27 cellular contexts compared by ENCODE assay signal in genomic region chr3:35671483-35671882, GRCh38. TPM values are rescaled to one million over a fixed set of nuclear protein-coding genes. Genes with fewer than 3 reads are reported as not detected.
"Had no signal": no experiment of that assay in that cellular context is flagged by ENCODE, and none has a peak within 500 bp of the region (broad histone marks: within the 10 kb centered on the region; RNA-seq: fewer than 3 reads in every experiment).

No MANE protein-coding gene starts in this region.

- H3K27me3 ChIP-seq: ovary, sigmoid colon, stomach, suprapubic skin, tibial nerve had no signal

- H3K4me3 Mint-ChIP-seq: activated naive CD4-positive, alpha-beta T cell treated with anti-CD3 and anti-CD28 coated beads, Interleukin-2, amount 10 ng/mL, durations not matched to agents 7 days and 5 days; activated naive CD8-positive, alpha-beta T cell treated with anti-CD3 and anti-CD28 coated beads, Interleukin-2, amount 10 ng/mL, durations not matched to agents 7 days and 5 days; activated T-cell treated with anti-CD3 and anti-CD28 coated beads, Interleukin-2, amount 50 U/mL, for 24 hours; endodermal cell; nephron progenitor cell; stimulated activated effector memory CD8-positive, alpha-beta T cell treated with anti-CD3 and anti-CD28 coated beads, Interleukin-12 subunit alpha, Interleukin-12 subunit beta, amount 100 ng/mL, for 72 hours had no signal

- DNase-seq: activated CD4-positive, alpha-beta T cell treated with anti-CD3 and anti-CD28 coated beads for 4 hours; activated CD4-positive, alpha-beta T cell treated with anti-CD3 and anti-CD28 coated beads, Interleukin-2, amount 50 U/mL, for 48 hours; activated CD4-positive, CD25-positive, alpha-beta regulatory T cell; activated CD8-positive, alpha-beta memory T cell treated with anti-CD3 and anti-CD28 coated beads, Interleukin-2, amount 50 U/mL, for 48 hours; activated gamma-delta T cell; activated naive CD4-positive, alpha-beta T cell treated with anti-CD3 and anti-CD28 coated beads, Interleukin-2, amount 10 ng/mL, durations not matched to agents 7 days and 5 days; activated naive CD8-positive, alpha-beta T cell treated with anti-CD3 and anti-CD28 coated beads, Interleukin-2, amount 10 ng/mL, durations not matched to agents 7 days and 5 days; activated T-cell treated with anti-CD3 and anti-CD28 coated beads, Interleukin-2, amount 50 U/mL, for 24 hours; central memory CD4-positive, alpha-beta T cell; endodermal cell; foreskin fibroblast; left ventricle myocardium superior; nephron progenitor cell; ovary; retina; sigmoid colon; small intestine; stimulated activated CD4-positive, alpha-beta T cell treated with anti-CD3 and anti-CD28 coated beads, Interleukin-4, amount 100 ng/mL, for 24 hours; stomach; SW 1271 had no signal

- H3K9me3 Mint-ChIP-seq: activated naive CD4-positive, alpha-beta T cell treated with anti-CD3 and anti-CD28 coated beads, Interleukin-2, amount 10 ng/mL, durations not matched to agents 7 days and 5 days; activated naive CD8-positive, alpha-beta T cell treated with anti-CD3 and anti-CD28 coated beads, Interleukin-2, amount 10 ng/mL, durations not matched to agents 7 days and 5 days; activated T-cell treated with anti-CD3 and anti-CD28 coated beads, Interleukin-2, amount 50 U/mL, for 24 hours; endodermal cell; nephron progenitor cell had no signal

- H3K27ac ChIP-seq: ovary, sigmoid colon, stomach, suprapubic skin, tibial nerve had no signal

- H3K4me3 ChIP-seq: ovary, sigmoid colon, stomach, suprapubic skin, tibial nerve had no signal

- H3K27me3 Mint-ChIP-seq: activated naive CD4-positive, alpha-beta T cell treated with anti-CD3 and anti-CD28 coated beads, Interleukin-2, amount 10 ng/mL, durations not matched to agents 7 days and 5 days; activated naive CD8-positive, alpha-beta T cell treated with anti-CD3 and anti-CD28 coated beads, Interleukin-2, amount 10 ng/mL, durations not matched to agents 7 days and 5 days; activated T-cell treated with anti-CD3 and anti-CD28 coated beads, Interleukin-2, amount 50 U/mL, for 24 hours had no signal

- H3K36me3 Mint-ChIP-seq: activated naive CD4-positive, alpha-beta T cell treated with anti-CD3 and anti-CD28 coated beads, Interleukin-2, amount 10 ng/mL, durations not matched to agents 7 days and 5 days; activated naive CD8-positive, alpha-beta T cell treated with anti-CD3 and anti-CD28 coated beads, Interleukin-2, amount 10 ng/mL, durations not matched to agents 7 days and 5 days; stimulated activated effector memory CD8-positive, alpha-beta T cell treated with anti-CD3 and anti-CD28 coated beads, Interleukin-12 subunit alpha, Interleukin-12 subunit beta, amount 100 ng/mL, for 72 hours had no signal

- H3K4me1 Mint-ChIP-seq: activated naive CD4-positive, alpha-beta T cell treated with anti-CD3 and anti-CD28 coated beads, Interleukin-2, amount 10 ng/mL, durations not matched to agents 7 days and 5 days; activated naive CD8-positive, alpha-beta T cell treated with anti-CD3 and anti-CD28 coated beads, Interleukin-2, amount 10 ng/mL, durations not matched to agents 7 days and 5 days; endodermal cell; nephron progenitor cell; stimulated activated effector memory CD8-positive, alpha-beta T cell treated with anti-CD3 and anti-CD28 coated beads, Interleukin-12 subunit alpha, Interleukin-12 subunit beta, amount 100 ng/mL, for 72 hours had no signal

- H3K36me3 ChIP-seq: ovary, sigmoid colon, stomach, suprapubic skin, tibial nerve had no signal

- H3K9me3 ChIP-seq: ovary, sigmoid colon, stomach, suprapubic skin, tibial nerve had no signal

- H3K4me1 ChIP-seq: sigmoid colon, stomach, suprapubic skin, tibial nerve had no signal

- H3K27ac Mint-ChIP-seq: activated naive CD4-positive, alpha-beta T cell treated with anti-CD3 and anti-CD28 coated beads, Interleukin-2, amount 10 ng/mL, durations not matched to agents 7 days and 5 days; activated naive CD8-positive, alpha-beta T cell treated with anti-CD3 and anti-CD28 coated beads, Interleukin-2, amount 10 ng/mL, durations not matched to agents 7 days and 5 days; activated T-cell treated with anti-CD3 and anti-CD28 coated beads, Interleukin-2, amount 50 U/mL, for 24 hours; endodermal cell; nephron progenitor cell; progenitor cell of endocrine pancreas; stimulated activated effector memory CD8-positive, alpha-beta T cell treated with anti-CD3 and anti-CD28 coated beads, Interleukin-12 subunit alpha, Interleukin-12 subunit beta, amount 100 ng/mL, for 72 hours had no signal

- ATAC-seq: esophagus mucosa; left ventricle myocardium superior; stimulated activated effector memory CD8-positive, alpha-beta T cell treated with anti-CD3 and anti-CD28 coated beads, Interleukin-12 subunit alpha, Interleukin-12 subunit beta, amount 100 ng/mL, for 72 hours had no signal

RNA-seq across cellular contexts. Expression of gene ARPP21, which starts 32.2 kb away (rescaled TPM):
- total RNA-seq: activated naive CD8-positive, alpha-beta T cell treated with anti-CD3 and anti-CD28 coated beads, Interleukin-2, amount 10 ng/mL, durations not matched to agents 7 days and 5 days; endodermal cell; esophagus mucosa; left ventricle myocardium superior; lung microvascular endothelial cell; ovary; progenitor cell of endocrine pancreas; suprapubic skin; T-helper 2 cell treated with Interferon-gamma antibody and Interleukin-4, amounts not matched to agents 100 ng/mL and 5 ng/mL, for 36 hours; tibial nerve had no signal
